ENCODE assay signal across 15 cellular contexts in genomic region chr3:128578346-128578745, GRCh38.
DNase-seq lines count a peak whose midpoint lies in the region; TF ChIP-seq lines count a peak whose summit lies in the region.
"Had no signal": no experiment of that assay in that cellular context is flagged by ENCODE, and none has a peak within 500 bp of the region (broad histone marks: within the 10 kb centered on the region; RNA-seq: fewer than 3 reads in every experiment).

No MANE protein-coding gene starts in this region.

- H3K9me3 ChIP-seq in H9 (ENCODE audit: control insufficient read depth, low read depth, low read length) (no peaks in the 10 kb centered on the region), ectodermal cell (ENCODE audit: control insufficient read depth, low read length) (no peaks in the 10 kb centered on the region)

- no peaks in the 10 kb centered on the region for H3K4me1 ChIP-seq in H9 (ENCODE audit: insufficient read depth, low read length)
- peaks cover 10% of the 10 kb centered on the region for H3K4me1 ChIP-seq in ectodermal cell (ENCODE audit: control insufficient read depth, insufficient read depth, low read length)

- DNase-seq in H9 (no peak), neural crest cell (ENCODE audit: low read depth, low spot score) (no peak), progenitor cell of endocrine pancreas (ENCODE audit: low spot score, unreplicated experiment) (no peak), C1 segment of cervical spinal cord (lab: John Stamatoyannopoulos, UW) (no peak), NCI-H1092 treated with DMSO at 0.1 percent for 48 hours (lab: John Stamatoyannopoulos, UW) (no peak), AG08395 (ENCODE audit: low spot score) (no peak)
- DNase-seq: ACHN; CD8-positive, alpha-beta T cell; COR-L47; DMS153; DMS79 treated with DMSO at 0.1 percent for 48 hours; EL had no signal

- H3K18ac ChIP-seq in H9 (ENCODE audit: insufficient read length, low read depth, low read length), result peak overlapping the region; percentile 11

- H3K27me3 Mint-ChIP-seq in H9 (ENCODE audit: low read depth) (peaks cover 22% of the 10 kb centered on the region), neural crest cell (ENCODE audit: low read depth) (no peaks in the 10 kb centered on the region), progenitor cell of endocrine pancreas (peaks cover 28% of the 10 kb centered on the region)

- no peak overlapping the region for H3K9ac ChIP-seq in H9 (ENCODE audit: extremely low read depth, insufficient read length, low read length)

- no peak overlapping the region for H2BK5ac ChIP-seq in H9 (ENCODE audit: insufficient read length, low read length)

- no peak overlapping the region for H3K4ac ChIP-seq in H9 (ENCODE audit: low read depth, low read length)

- no peaks in the 10 kb centered on the region for H3K79me1 ChIP-seq in H9 (ENCODE audit: insufficient read depth, low read depth, low read length, poor library complexity, severe bottlenecking)

- no peak overlapping the region for H4K5ac ChIP-seq in H9 (ENCODE audit: insufficient read length, low read depth, low read length)

- no peak overlapping the region for H2BK15ac ChIP-seq in H9 (ENCODE audit: low read depth, low read length)

- H3K79me2 ChIP-seq in H9 (ENCODE audit: insufficient read depth, low read length), result no peaks in the 10 kb centered on the region

- H2BK120ac ChIP-seq in H9 (ENCODE audit: low read depth, low read length, poor library complexity, severe bottlenecking), result no peak overlapping the region

- H3K23ac ChIP-seq in H9 (ENCODE audit: insufficient read length, low read depth, low read length), result no peak overlapping the region

- no peak overlapping the region for H3K56ac ChIP-seq in H9 (ENCODE audit: insufficient read length, low read depth, low read length)

- H3K36me3 Mint-ChIP-seq in H9 (ENCODE audit: insufficient read depth in 1 of 3, low read depth in 3 of 3) (peaks cover 0 to 4% (median 0%) of the 10 kb centered on the region in 3 experiments; a peak in 1 of 7 replicates), neural crest cell (ENCODE audit: low read depth) (no peaks in the 10 kb centered on the region), progenitor cell of endocrine pancreas (ENCODE audit: insufficient read depth) (no peaks in the 10 kb centered on the region)
- H3K36me3 Mint-ChIP-seq: CD14-positive monocyte; CD8-positive, alpha-beta T cell had no signal

- no peak overlapping the region for H3K14ac ChIP-seq in H9 (ENCODE audit: insufficient read depth, low read length)

- no peak for TF ChIP-seq CTCF in H9 (conservative IDR thresholded peaks at IDR 0.05)
- no peak for TF ChIP-seq CTCF in neural crest cell (conservative IDR thresholded peaks at IDR 0.05)
- TF ChIP-seq CTCF in progenitor cell of endocrine pancreas (IDR thresholded peaks at IDR 0.05; ENCODE audit: unreplicated experiment), result no peak

- no peak overlapping the region for H3K4me3 ChIP-seq in ectodermal cell (ENCODE audit: insufficient read depth, low read depth, low read length)

- H3K27me3 ChIP-seq in H9 (ENCODE audit: insufficient read depth, low read length) (no peaks in the 10 kb centered on the region; the same call in 1 of the 2 replicates), ectodermal cell (ENCODE audit: control insufficient read depth, insufficient read depth, low read length, poor library complexity, severe bottlenecking) (no peaks in the 10 kb centered on the region)

- H3K4me3 Mint-ChIP-seq in H9 (no peak overlapping the region), neural crest cell (no peak overlapping the region), progenitor cell of endocrine pancreas (ENCODE audit: low read depth) (no peak overlapping the region)
- H3K4me3 Mint-ChIP-seq: B cell; CD14-positive monocyte; CD8-positive, alpha-beta T cell had no signal

- no peak overlapping the region for H2AK5ac ChIP-seq in H9 (ENCODE audit: insufficient read length, low read length)

- H3K36me3 ChIP-seq in ectodermal cell (ENCODE audit: control insufficient read depth, insufficient read depth, low read length), result no peaks in the 10 kb centered on the region

- no peak overlapping the region for H3K27ac ChIP-seq in H9 (ENCODE audit: insufficient read length, low read depth, low read length)
- peak overlapping the region; percentile 19 for H3K27ac ChIP-seq in ectodermal cell (ENCODE audit: insufficient read depth, low read depth, low read length, poor library complexity, severe bottlenecking)

- H3K9me3 Mint-ChIP-seq in H9 (peaks cover 3 to 7% of the 10 kb centered on the region in 2 experiments; a peak in 4 of 5 replicates), neural crest cell (no peaks in the 10 kb centered on the region), progenitor cell of endocrine pancreas (ENCODE audit: low read depth) (no peaks in the 10 kb centered on the region)
- H3K9me3 Mint-ChIP-seq: CD8-positive, alpha-beta T cell had no signal

- no peaks in the 10 kb centered on the region for H3K23me2 ChIP-seq in H9 (ENCODE audit: insufficient read length, low read depth, low read length, poor library complexity, severe bottlenecking)

- H3K27ac Mint-ChIP-seq in H9 (no peak overlapping the region), neural crest cell (ENCODE audit: unreplicated experiment) (peak overlapping the region; percentile 75), progenitor cell of endocrine pancreas (peak overlapping the region; percentile 36)
- H3K27ac Mint-ChIP-seq: B cell; CD14-positive monocyte; CD8-positive, alpha-beta T cell had no signal

- H4K91ac ChIP-seq in H9 (ENCODE audit: insufficient read length, low read depth, low read length), result no peak overlapping the region

- H3T11ph ChIP-seq in H9 (ENCODE audit: low read length), result no peak overlapping the region

- no peaks in the 10 kb centered on the region for H4K20me1 ChIP-seq in H9 (ENCODE audit: control insufficient read depth, insufficient read depth, insufficient read length)

- no peak overlapping the region for H2AFZ ChIP-seq in H9 (ENCODE audit: low read length)

- peaks cover 16 to 27% of the 10 kb centered on the region in 2 experiments for H3K4me1 Mint-ChIP-seq in H9
- H3K4me1 Mint-ChIP-seq in neural crest cell, result peaks cover 19% of the 10 kb centered on the region
- H3K4me1 Mint-ChIP-seq in progenitor cell of endocrine pancreas (ENCODE audit: low read depth), result peaks cover 2% of the 10 kb centered on the region
- H3K4me1 Mint-ChIP-seq: B cell had no signal

- H2BK12ac ChIP-seq in H9 (ENCODE audit: insufficient read length, low read depth, low read length), result no peak overlapping the region

- no CpG with 5 or more reads among the region's 9 CpGs for WGBS in H9 (ENCODE audit: extremely low coverage, insufficient read length, low lambda C conversion rate)
- 74 to 86% methylated on average over 9 of the region's 9 CpGs for WGBS in ectodermal cell, 2 experiments

- no peak overlapping the region for H3K4me2 ChIP-seq in H9 (ENCODE audit: insufficient read depth, insufficient read length, low read length)

- H2BK20ac ChIP-seq in H9 (ENCODE audit: low read depth, low read length, poor library complexity, severe bottlenecking), result no peak overlapping the region

- H4K8ac ChIP-seq in H9 (replicated peaks; ENCODE audit: insufficient read length, low read depth, low read length), result no peak overlapping the region

Comparison
In these comparisons a context has a peak if more than half of its experiments do, and no peak if none do; other contexts are left out.
1. H3K27ac Mint-ChIP-seq: peak in neural crest cell (single experiment) and progenitor cell of endocrine pancreas (single experiment); none in H9 (0 of 3).